9 cellular contexts compared by ENCODE assay signal in genomic region chr2:230347659-230348305, GRCh38. TPM values are rescaled to one million over a fixed set of nuclear protein-coding genes. Genes with fewer than 3 reads are reported as not detected.
DNase-seq lines count a peak whose midpoint lies in the region; ATAC-seq, FAIRE-seq and TF ChIP-seq lines count a peak whose summit lies in the region.
"Had no signal": no experiment of that assay in that cellular context is flagged by ENCODE, and none has a peak within 500 bp of the region (broad histone marks: within the 10 kb centered on the region; RNA-seq: fewer than 3 reads in every experiment).

No MANE protein-coding gene starts in this region.

- SMC1A ChIA-PET in GM12878 (lab: Charles Lee; ENCODE audit: uncharacterized antibody, unreplicated experiment), result interaction anchor here (1.1 to 2.8 kb wide), 5 partner anchors 29 to 254 kb away, joined by 3 to 11 read pairs (median 4); no protein-coding TSS in a partner anchor

- H3K79me2 ChIP-seq in GM12878 (ENCODE audit: control insufficient read depth, insufficient read depth, low read length), result no peaks in the 10 kb centered on the region; the same call in none of the 2 replicates
- peaks cover 69% of the 10 kb centered on the region for H3K79me2 ChIP-seq in GM23248 (ENCODE audit: insufficient read depth)
- no peaks in the 10 kb centered on the region for H3K79me2 ChIP-seq in smooth muscle cell (ENCODE audit: low read depth)

- H4K20me1 ChIP-seq in GM12878 (ENCODE audit: control insufficient read depth, insufficient read depth), result no peaks in the 10 kb centered on the region
- H4K20me1 ChIP-seq in GM23248 (ENCODE audit: insufficient read depth), result peaks cover 7% of the 10 kb centered on the region
- no peaks in the 10 kb centered on the region for H4K20me1 ChIP-seq in smooth muscle cell (ENCODE audit: low read depth)

- H3K27ac ChIP-seq in A549 (no peak overlapping the region), GM12878 (ENCODE audit: control insufficient read depth, insufficient read depth) (peak overlapping the region; percentile 27; the same call in 1 of the 2 replicates), GM23248 (no peak overlapping the region), smooth muscle cell (ENCODE audit: low read depth) (no peak overlapping the region)
- H3K27ac ChIP-seq: thoracic aorta had no signal

- H3K9me3 ChIP-seq in A549, result peaks cover 2% of the 10 kb centered on the region; the same call in 2 of the 3 replicates
- peaks cover 14% of the 10 kb centered on the region for H3K9me3 ChIP-seq in GM12878 (replicated peaks; ENCODE audit: control insufficient read depth, insufficient read depth, low read length)
- H3K9me3 ChIP-seq in GM23248 (ENCODE audit: low read depth), result no peaks in the 10 kb centered on the region
- H3K9me3 ChIP-seq in smooth muscle cell (replicated peaks; ENCODE audit: low read depth), result no peaks in the 10 kb centered on the region

- H3K27me3 ChIP-seq in GM12878 (replicated peaks in 1 of 2; ENCODE audit: control insufficient read depth in 2 of 2, insufficient read depth in 2 of 2, low read length in 1 of 2) (no peaks in the 10 kb centered on the region), GM23248 (replicated peaks; ENCODE audit: insufficient read depth) (no peaks in the 10 kb centered on the region), smooth muscle cell (ENCODE audit: low read depth) (no peaks in the 10 kb centered on the region)

- H2AFZ ChIP-seq in GM12878 (ENCODE audit: control insufficient read depth, low read depth, low read length), result no peak overlapping the region
- H2AFZ ChIP-seq in GM23248, result no peak overlapping the region
- H2AFZ ChIP-seq in smooth muscle cell (ENCODE audit: low read depth), result no peak overlapping the region

- DNase-seq in A549 (ENCODE audit: low read depth in 1 of 2, low spot score in 1 of 2), result no peak
- DNase-seq in MV-4-11 (lab: John Stamatoyannopoulos, UW), result peak; percentile 50
- peak; percentile 32 for DNase-seq in GM12878 (ENCODE audit: low read depth, low spot score)
- no peak for DNase-seq in GM23248
- no peak for DNase-seq in Kasumi-1 (lab: John Stamatoyannopoulos, UW)
- DNase-seq in smooth muscle cell (lab: John Stamatoyannopoulos, UW; ENCODE audit: unreplicated experiment), result no peak
- no peak for DNase-seq in cortex of kidney (lab: John Stamatoyannopoulos, UW)

- in situ Hi-C loops in GM12878 (cut with MboI) (no loop called here), GM23248 (cut with MboI) (no loop called here)

- TF ChIP-seq RAD21 in A549 (conservative IDR thresholded peaks at IDR 0.05 in 1 of 2, IDR thresholded peaks at IDR 0.05 in 1 of 2), result no peak
- no peak for TF ChIP-seq RAD21 in GM12878 (IDR thresholded peaks at IDR 0.05; ENCODE audit: insufficient read depth, low read depth, low read length)

- H3K4me3 ChIP-seq in A549 (no peak overlapping the region), GM12878 (no peak overlapping the region), GM23248 (no peak overlapping the region), smooth muscle cell (no peak overlapping the region)
- H3K4me3 ChIP-seq: thoracic aorta had no signal

- TF ChIP-seq CTCF in A549 (IDR thresholded peaks at IDR 0.05) (no peak), GM12878 (IDR thresholded peaks at IDR 0.05 in 2 of 3, conservative IDR thresholded peaks at IDR 0.05 in 1 of 3; ENCODE audit: control insufficient read depth in 2 of 3, extremely low read depth in 1 of 3, insufficient read depth in 1 of 3, low read depth in 3 of 3, low read length in 3 of 3) (no peak), smooth muscle cell (IDR thresholded peaks at IDR 0.05; ENCODE audit: borderline replicate concordance, insufficient read depth, poor library complexity, severe bottlenecking) (no peak)

- FAIRE-seq in A549 (lab: Jason Lieb, UNC) (no peak), GM12878 (lab: Jason Lieb, UNC) (peak; percentile 75)

- POLR2A ChIA-PET in A549 (lab: Yijun Ruan, JAX) (no interaction called here), GM12878 (lab: Charles Lee) (interaction anchor here (1.5 to 1.8 kb wide), 2 partner anchors 15 to 20 kb away, joined by 4 to 6 read pairs; partner anchors contain the start of gene SP140L)

- BruUV-seq in GM12878 (replicated peaks; lab: Mats Ljungman, UMichigan), result no TSS peak

- 54% methylated on average over 3 of the region's 6 CpGs for WGBS in A549 (ENCODE audit: missing lambda C conversion rate)
- 51% methylated on average over 6 of the region's 6 CpGs for WGBS in GM12878 (ENCODE audit: insufficient coverage, insufficient replicate concordance, low lambda C conversion rate, missing lambda C conversion rate)
- 89 to 94% methylated on average over 6 of the region's 6 CpGs for WGBS in GM23248 (ENCODE audit: low coverage in 1 of 2, low lambda C conversion rate in 2 of 2, missing lambda C conversion rate in 2 of 2), 2 experiments
- 89% methylated on average over 6 of the region's 6 CpGs for WGBS in smooth muscle cell (ENCODE audit: low lambda C conversion rate)

- H3K9me2 ChIP-seq in GM23248 (ENCODE audit: insufficient read depth), result no peaks in the 10 kb centered on the region

- RAD21 ChIA-PET in GM12878 (lab: Charles Lee; ENCODE audit: unreplicated experiment), result no interaction called here

- ATAC-seq in A549, result no peak
- ATAC-seq in GM19035 (IDR thresholded peaks at IDR 0.05; ENCODE audit: unreplicated experiment), result peak; percentile 53
- ATAC-seq in GM12878, result peak; percentile 87

- H3F3A ChIP-seq in GM23248 (ENCODE audit: insufficient read depth) (peaks cover 10% of the 10 kb centered on the region; the same call in 1 of the 2 replicates), smooth muscle cell (ENCODE audit: low read depth) (no peaks in the 10 kb centered on the region)

- no peaks in the 10 kb centered on the region for H3K4me1 ChIP-seq in A549
- peaks cover 15% of the 10 kb centered on the region for H3K4me1 ChIP-seq in GM12878 (ENCODE audit: control insufficient read depth, insufficient read depth, low read length)
- no peaks in the 10 kb centered on the region for H3K4me1 ChIP-seq in GM23248 (ENCODE audit: insufficient read depth)
- H3K4me1 ChIP-seq in smooth muscle cell (ENCODE audit: low read depth), result no peaks in the 10 kb centered on the region

- peaks cover 0 to 3% of the 10 kb centered on the region in 2 experiments; a peak in 1 of 4 replicates for H3K36me3 ChIP-seq in GM12878 (ENCODE audit: control insufficient read depth in 2 of 2, insufficient read depth in 2 of 2, low read length in 1 of 2)
- H3K36me3 ChIP-seq in GM23248 (ENCODE audit: low read depth), result peaks cover 14% of the 10 kb centered on the region
- H3K36me3 ChIP-seq in smooth muscle cell (ENCODE audit: low read depth), result no peaks in the 10 kb centered on the region
- H3K36me3 ChIP-seq: thoracic aorta had no signal

- TF ChIP-seq EP300 in A549 (IDR thresholded peaks at IDR 0.05), result no peak
- TF ChIP-seq EP300 in GM12878 (IDR thresholded peaks at IDR 0.05; ENCODE audit: borderline replicate concordance in 1 of 2, control insufficient read depth in 1 of 2, low read depth in 2 of 2, low read length in 2 of 2), result no peak

- intact Hi-C loops in GM12878 (cut with micrococcal nuclease; ENCODE audit: unreplicated experiment), result no loop called here

- no peak overlapping the region for H3K9ac ChIP-seq in GM12878 (ENCODE audit: control insufficient read depth, insufficient read depth, low read length)
- no peak overlapping the region for H3K9ac ChIP-seq in GM23248
- no peak overlapping the region for H3K9ac ChIP-seq in smooth muscle cell (ENCODE audit: low read depth)

- H3K4me2 ChIP-seq in A549 (no peak overlapping the region), GM12878 (ENCODE audit: control insufficient read depth, insufficient read depth) (peak overlapping the region; percentile 77), GM23248 (ENCODE audit: unreplicated experiment) (no peak overlapping the region), smooth muscle cell (no peak overlapping the region)

- CTCF ChIA-PET in A549 (lab: Yijun Ruan, JAX), result no interaction called here
- CTCF ChIA-PET in GM12878 (lab: Yijun Ruan, JAX), result interaction anchor here (0.9 to 1.0 kb wide), 4 partner anchors 19 to 281 kb away, joined by 3 read pairs; no protein-coding TSS in a partner anchor

- TF ChIP-seq POLR2A in A549 (IDR thresholded peaks at IDR 0.05; ENCODE audit: low read length) (no peak), GM12878 (IDR thresholded peaks at IDR 0.05; ENCODE audit: low read depth, low read length) (no peak)

TF ChIP-seq in A549, 52 proteins besides CTCF, POLR2A, EP300 and RAD21:
- TF ChIP-seq MAFK (IDR thresholded peaks at IDR 0.05; ENCODE audit: partially characterized antibody) (peak; percentile 44), RNF2 (IDR thresholded peaks at IDR 0.05; ENCODE audit: borderline replicate concordance, low read depth) (no peak)

TF ChIP-seq in GM12878, 131 proteins besides CTCF, POLR2A, EP300 and RAD21 (continues in another document):
- TF ChIP-seq JUNB (IDR thresholded peaks at IDR 0.05), result peak; percentile 95
- peak; percentile 34 for TF ChIP-seq RUNX3 (IDR thresholded peaks at IDR 0.05; ENCODE audit: low read length)
- no peak for TF ChIP-seq SREBF1 (IDR thresholded peaks at IDR 0.05; ENCODE audit: low read length)

RNA-seq across cellular contexts. Expression of gene SP140L, which starts 20.8 kb away (rescaled TPM):
- polyA plus RNA-seq in A549 (2011; rRNA removed) (1.7 and 1.9 TPM in 2 replicates), A549 (2017; fragmentation: RNase III; extraction: RNeasy Plus Mini Kit Qiagen cat#74134 plus additional on column Dnase treatment) (2.5 to 3.5 TPM (median 3.2 TPM) in 3 replicates), GM12878 (2011; rRNA removed) (25.6 and 33.0 TPM in 2 replicates), GM12878 (2014; fragmentation: Illumina TruSeq; extraction: Trizol) (28.6 and 28.7 TPM in 2 replicates), GM12878 (2014; fragmentation: Nextera tagmentation; extraction: Ambion mirVana) (1 to 10 TPM; 4.7 to 6.1 TPM), GM12878 (2014; rRNA removed) (17.0 and 18.3 TPM in 2 replicates), GM12878 (2016; fragmentation: Nextera tagmentation; extraction: Ambion mirVana) (10 to 100 TPM; 10.4 to 12.9 TPM), GM23248 (2016; fragmentation: Nextera tagmentation; extraction: Ambion mirVana) (11.1 and 11.5 TPM in 2 replicates), smooth muscle cell (1.6 and 2.4 TPM in 2 replicates)
- polyA plus RNA-seq in A549 (2012; cell fraction: cytosol; rRNA removed), result 0.61 and 0.66 TPM in 2 replicates
- polyA plus RNA-seq in A549 (2012; cell fraction: nucleus; rRNA removed), result 1.4 and 2.3 TPM in 2 replicates
- 0.95 and 1.4 TPM in 2 replicates for polyA minus RNA-seq in A549 (2011; rRNA and poly(A)+ RNA removed)
- 157 and 182 TPM in 2 replicates for total RNA-seq in GM12878 (2013; cell fraction: nucleolus; rRNA removed)
- total RNA-seq in GM12878 (2014; rRNA removed) (12.5 and 13.3 TPM in 2 replicates), GM12878 (2014; rRNA removed; fragmentation: Illumina TruSeq; extraction: Trizol) (21.1 and 21.4 TPM in 2 replicates), GM12878 (2021) (17.3 and 18.5 TPM in 2 replicates), smooth muscle cell (0.90 and 1.2 TPM in 2 replicates)
- 16.1 TPM for polyA plus RNA-seq in GM12878 (2011; ENCODE audit: low read depth)
- 15.0 and 16.0 TPM in 2 replicates for polyA plus RNA-seq in GM12878 (2011; cell fraction: cytosol; rRNA removed)
- polyA plus RNA-seq in GM12878 (2011; cell fraction: nucleus; rRNA removed), result 75.2 and 83.6 TPM in 2 replicates
- 21.2 TPM in 2 replicates for polyA plus RNA-seq in GM12878 (2012)
- 20.6 and 21.0 TPM in 2 replicates for polyA minus RNA-seq in GM12878 (2011; rRNA and poly(A)+ RNA removed)
- 5.4 and 9.1 TPM in 2 replicates for polyA minus RNA-seq in GM12878 (2011; cell fraction: cytosol; rRNA and poly(A)+ RNA removed)
- polyA minus RNA-seq in GM12878 (2011; cell fraction: nucleus; rRNA and poly(A)+ RNA removed), result 36.1 and 55.1 TPM in 2 replicates
- total RNA-seq in GM23248 (2014; rRNA removed; shearing (Covaris generic)), result 7.8 and 8.0 TPM in 2 replicates

Comparison
In these comparisons a context has a peak if more than half of its experiments do, and no peak if none do; other contexts are left out.
1. ATAC-seq: peak in GM19035 (single experiment) and GM12878 (single experiment); none in A549 (0 of 2).
2. DNase-seq: peak in MV-4-11 (single experiment) and GM12878 (single experiment); none in A549 (0 of 2), GM23248 (single experiment), Kasumi-1 (0 of 2), smooth muscle cell (single experiment) and cortex of kidney (single experiment).
3. Of the 24 proteins assayed by ChIP-seq in both GM12878 and A549: peak only in GM12878: JUNB; only in A549: none; in both: none; in neither: 23.